11 cellular contexts compared by ENCODE assay signal in genomic region chr9:120692901-120693573, GRCh38. TPM values are rescaled to one million over a fixed set of nuclear protein-coding genes. Genes with fewer than 3 reads are reported as not detected.
DNase-seq lines count a peak whose midpoint lies in the region; ATAC-seq and TF ChIP-seq lines count a peak whose summit lies in the region.
"Had no signal": no experiment of that assay in that cellular context is flagged by ENCODE, and none has a peak within 500 bp of the region (broad histone marks: within the 10 kb centered on the region; RNA-seq: fewer than 3 reads in every experiment).

No MANE protein-coding gene starts in this region.

- H3K9me3 ChIP-seq in psoas muscle, result no peaks in the 10 kb centered on the region
- H3K9me3 ChIP-seq: suprapubic skin had no signal

- peak; percentile 13 for DNase-seq in activated naive CD4-positive, alpha-beta T cell treated with anti-CD3 and anti-CD28 coated beads for 36 hours
- no peak for DNase-seq in activated naive CD4-positive, alpha-beta T cell treated with anti-CD3 and anti-CD28 coated beads, Interleukin-2, amount 50 U/mL, for 16 hours
- DNase-seq in amniotic epithelial cell (ENCODE audit: low read depth), result peak; percentile 24
- no peak for DNase-seq in psoas muscle
- DNase-seq in NCI-H1092 (lab: John Stamatoyannopoulos, UW), result no peak
- DNase-seq in NCI-H2029 (lab: John Stamatoyannopoulos, UW), result no peak

- TF ChIP-seq CTCF in psoas muscle (IDR thresholded peaks at IDR 0.05), result no peak

- no peaks in the 10 kb centered on the region for H3K36me3 Mint-ChIP-seq in activated naive CD4-positive, alpha-beta T cell treated with anti-CD3 and anti-CD28 coated beads for 36 hours (ENCODE audit: low read depth)
- no peaks in the 10 kb centered on the region for H3K36me3 Mint-ChIP-seq in stimulated activated memory B cell treated with anti-CD40 and anti-IgM and Interleukin-4, amounts not matched to agents 10 μg/mL and 1 μg/mL and 100 μg/mL, for 72 hours

- H3K27me3 ChIP-seq in psoas muscle (ENCODE audit: insufficient read depth in 3 of 3, low read length in 2 of 3), result no peaks in the 10 kb centered on the region
- H3K27me3 ChIP-seq: suprapubic skin had no signal

- no peaks in the 10 kb centered on the region for H3K27me3 Mint-ChIP-seq in activated naive CD4-positive, alpha-beta T cell treated with anti-CD3 and anti-CD28 coated beads for 36 hours (ENCODE audit: low read depth)
- no peaks in the 10 kb centered on the region for H3K27me3 Mint-ChIP-seq in stimulated activated memory B cell treated with anti-CD40 and anti-IgM and Interleukin-4, amounts not matched to agents 10 μg/mL and 1 μg/mL and 100 μg/mL, for 72 hours

- WGBS in psoas muscle, 3 donors, result 97 to 100% (median 97%) methylated on average over 1 of the region's 1 CpG

- peaks cover 33% of the 10 kb centered on the region for H3K4me1 Mint-ChIP-seq in activated naive CD4-positive, alpha-beta T cell treated with anti-CD3 and anti-CD28 coated beads for 36 hours (ENCODE audit: low read depth)
- peaks cover 47% of the 10 kb centered on the region for H3K4me1 Mint-ChIP-seq in stimulated activated memory B cell treated with anti-CD40 and anti-IgM and Interleukin-4, amounts not matched to agents 10 μg/mL and 1 μg/mL and 100 μg/mL, for 72 hours

- no peaks in the 10 kb centered on the region for H3K36me3 ChIP-seq in psoas muscle (ENCODE audit: insufficient read depth in 1 of 2, low read depth in 1 of 2)
- H3K36me3 ChIP-seq: suprapubic skin had no signal

- H3K4me3 ChIP-seq in psoas muscle, result no peak overlapping the region
- H3K4me3 ChIP-seq: suprapubic skin had no signal

- no peak overlapping the region for H3K27ac ChIP-seq in psoas muscle
- H3K27ac ChIP-seq: suprapubic skin had no signal

- intact Hi-C loops in activated naive CD4-positive, alpha-beta T cell treated with anti-CD3 and anti-CD28 coated beads for 36 hours (cut with micrococcal nuclease), result no loop called here
- intact Hi-C loops in psoas muscle (cut with DNase I), result no loop called here

- CTCF ChIA-PET in activated naive CD4-positive, alpha-beta T cell treated with anti-CD3 and anti-CD28 coated beads for 36 hours (lab: Charles Lee), result interaction anchor here (0.7 kb wide), 1 partner anchor 293 kb away, joined by 3 read pairs; no protein-coding TSS in a partner anchor

- H3K9me3 Mint-ChIP-seq in activated naive CD4-positive, alpha-beta T cell treated with anti-CD3 and anti-CD28 coated beads for 36 hours, result no peaks in the 10 kb centered on the region
- H3K9me3 Mint-ChIP-seq in stimulated activated memory B cell treated with anti-CD40 and anti-IgM and Interleukin-4, amounts not matched to agents 10 μg/mL and 1 μg/mL and 100 μg/mL, for 72 hours, result no peaks in the 10 kb centered on the region
- H3K9me3 Mint-ChIP-seq: nephron; T-helper 2 cell treated with Interferon-gamma antibody and Interleukin-4, amounts not matched to agents 5 μg/mL and 100 μg/mL, for 36 hours had no signal

- H3K4me3 Mint-ChIP-seq in activated naive CD4-positive, alpha-beta T cell treated with anti-CD3 and anti-CD28 coated beads for 36 hours, result no peak overlapping the region
- peak overlapping the region; percentile 71 for H3K4me3 Mint-ChIP-seq in stimulated activated memory B cell treated with anti-CD40 and anti-IgM and Interleukin-4, amounts not matched to agents 10 μg/mL and 1 μg/mL and 100 μg/mL, for 72 hours
- H3K4me3 Mint-ChIP-seq: nephron; T-helper 2 cell treated with Interferon-gamma antibody and Interleukin-4, amounts not matched to agents 5 μg/mL and 100 μg/mL, for 36 hours had no signal

- ATAC-seq in HG03342 (IDR thresholded peaks at IDR 0.05; ENCODE audit: unreplicated experiment) (peak; percentile 65), psoas muscle (no peak)
- peak; percentile 82 for ATAC-seq in stimulated activated memory B cell treated with anti-CD40 and anti-IgM and Interleukin-4, amounts not matched to agents 10 μg/mL and 1 μg/mL and 100 μg/mL, for 72 hours

- no peak overlapping the region for H3K27ac Mint-ChIP-seq in activated naive CD4-positive, alpha-beta T cell treated with anti-CD3 and anti-CD28 coated beads for 36 hours
- peak overlapping the region; percentile 69 for H3K27ac Mint-ChIP-seq in stimulated activated memory B cell treated with anti-CD40 and anti-IgM and Interleukin-4, amounts not matched to agents 10 μg/mL and 1 μg/mL and 100 μg/mL, for 72 hours
- H3K27ac Mint-ChIP-seq: T-helper 2 cell treated with Interferon-gamma antibody and Interleukin-4, amounts not matched to agents 5 μg/mL and 100 μg/mL, for 36 hours had no signal

- H3K4me1 ChIP-seq in psoas muscle, result peaks cover 20% of the 10 kb centered on the region

RNA-seq across cellular contexts. Expression of gene MEGF9, which starts 21.2 kb away (rescaled TPM):
- 1 to 10 TPM; 3.8 TPM for total RNA-seq in activated naive CD4-positive, alpha-beta T cell treated with anti-CD3 and anti-CD28 coated beads for 36 hours
- 10 to 100 TPM in 1 of 4 donors, 1 to 10 TPM in 3; 6.1 to 11.4 (median 8.1) TPM for total RNA-seq in psoas muscle
- 10 to 100 TPM in 1 of 3 donors, 1 to 10 TPM in 2; 2.0 to 12.7 (median 4.5) TPM for polyA plus RNA-seq in psoas muscle

Comparison
In these comparisons a context has a peak if more than half of its experiments do, and no peak if none do; other contexts are left out.
1. DNase-seq: peak in activated naive CD4-positive, alpha-beta T cell treated with anti-CD3 and anti-CD28 coated beads for 36 hours (single experiment) and amniotic epithelial cell (single experiment); none in activated naive CD4-positive, alpha-beta T cell treated with anti-CD3 and anti-CD28 coated beads, Interleukin-2, amount 50 U/mL, for 16 hours (single experiment), psoas muscle (0 of 2), NCI-H1092 (single experiment) and NCI-H2029 (single experiment).
2. ATAC-seq: peak in HG03342 (single experiment) and stimulated activated memory B cell treated with anti-CD40 and anti-IgM and Interleukin-4, amounts not matched to agents 10 μg/mL and 1 μg/mL and 100 μg/mL, for 72 hours (single experiment); none in psoas muscle (0 of 4).